ENCODE assay signal across 1 cellular context in the genomic region with DNA sequence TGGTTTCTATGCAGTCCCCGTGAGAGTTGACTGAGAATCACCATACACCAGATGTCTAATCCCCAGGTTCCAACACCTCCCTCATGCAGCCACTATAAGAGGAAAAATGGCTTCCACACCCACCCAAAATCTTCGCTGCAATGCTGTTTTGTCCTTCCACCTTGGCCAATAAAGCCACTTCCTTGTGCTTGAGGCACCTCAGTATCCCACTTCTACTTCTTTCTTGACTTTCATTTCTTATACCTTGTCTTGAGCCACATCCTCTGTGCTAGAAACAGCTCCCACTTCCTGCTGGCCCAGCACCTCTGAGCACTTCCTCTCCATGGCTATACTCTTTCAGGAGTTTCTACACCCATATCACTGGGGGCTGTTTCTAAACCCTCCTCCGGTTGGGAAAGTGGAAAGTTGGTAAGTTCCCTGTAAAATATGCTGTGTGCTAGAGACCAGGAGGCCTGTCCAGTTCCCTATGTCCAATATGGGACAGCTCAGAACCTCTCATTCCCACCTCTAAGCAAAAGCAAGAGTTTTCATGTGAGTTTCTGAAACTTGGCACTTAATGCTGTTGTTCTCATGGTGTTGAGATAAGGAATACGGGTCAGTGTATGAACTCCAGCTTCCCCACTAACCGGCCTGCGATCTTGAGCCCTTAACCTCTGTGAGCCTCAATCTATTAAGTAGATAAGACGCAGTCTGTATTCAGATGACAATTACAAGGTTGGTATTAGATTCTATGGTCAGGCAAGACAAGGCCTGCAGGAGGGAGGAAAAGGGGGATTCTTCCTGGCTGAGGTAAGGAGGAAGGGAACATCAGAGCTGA.
TF ChIP-seq lines count a peak whose summit lies in the region.

No MANE protein-coding gene starts in this region.

TF ChIP-seq in GM12878, 131 proteins besides CTCF, POLR2A, EP300 and RAD21 (continued from another document and continues in another):
- TF ChIP-seq, protein P1, sequence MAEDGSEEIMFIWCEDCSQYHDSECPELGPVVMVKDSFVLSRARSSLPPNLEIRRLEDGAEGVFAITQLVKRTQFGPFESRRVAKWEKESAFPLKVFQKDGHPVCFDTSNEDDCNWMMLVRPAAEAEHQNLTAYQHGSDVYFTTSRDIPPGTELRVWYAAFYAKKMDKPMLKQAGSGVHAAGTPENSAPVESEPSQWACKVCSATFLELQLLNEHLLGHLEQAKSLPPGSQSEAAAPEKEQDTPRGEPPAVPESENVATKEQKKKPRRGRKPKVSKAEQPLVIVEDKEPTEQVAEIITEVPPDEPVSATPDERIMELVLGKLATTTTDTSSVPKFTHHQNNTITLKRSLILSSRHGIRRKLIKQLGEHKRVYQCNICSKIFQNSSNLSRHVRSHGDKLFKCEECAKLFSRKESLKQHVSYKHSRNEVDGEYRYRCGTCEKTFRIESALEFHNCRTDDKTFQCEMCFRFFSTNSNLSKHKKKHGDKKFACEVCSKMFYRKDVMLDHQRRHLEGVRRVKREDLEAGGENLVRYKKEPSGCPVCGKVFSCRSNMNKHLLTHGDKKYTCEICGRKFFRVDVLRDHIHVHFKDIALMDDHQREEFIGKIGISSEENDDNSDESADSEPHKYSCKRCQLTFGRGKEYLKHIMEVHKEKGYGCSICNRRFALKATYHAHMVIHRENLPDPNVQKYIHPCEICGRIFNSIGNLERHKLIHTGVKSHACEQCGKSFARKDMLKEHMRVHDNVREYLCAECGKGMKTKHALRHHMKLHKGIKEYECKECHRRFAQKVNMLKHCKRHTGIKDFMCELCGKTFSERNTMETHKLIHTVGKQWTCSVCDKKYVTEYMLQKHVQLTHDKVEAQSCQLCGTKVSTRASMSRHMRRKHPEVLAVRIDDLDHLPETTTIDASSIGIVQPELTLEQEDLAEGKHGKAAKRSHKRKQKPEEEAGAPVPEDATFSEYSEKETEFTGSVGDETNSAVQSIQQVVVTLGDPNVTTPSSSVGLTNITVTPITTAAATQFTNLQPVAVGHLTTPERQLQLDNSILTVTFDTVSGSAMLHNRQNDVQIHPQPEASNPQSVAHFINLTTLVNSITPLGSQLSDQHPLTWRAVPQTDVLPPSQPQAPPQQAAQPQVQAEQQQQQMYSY (CRISPR knock-in tag; IDR thresholded peaks at IDR 0.05), result no peak
- TF ChIP-seq, protein P2, sequence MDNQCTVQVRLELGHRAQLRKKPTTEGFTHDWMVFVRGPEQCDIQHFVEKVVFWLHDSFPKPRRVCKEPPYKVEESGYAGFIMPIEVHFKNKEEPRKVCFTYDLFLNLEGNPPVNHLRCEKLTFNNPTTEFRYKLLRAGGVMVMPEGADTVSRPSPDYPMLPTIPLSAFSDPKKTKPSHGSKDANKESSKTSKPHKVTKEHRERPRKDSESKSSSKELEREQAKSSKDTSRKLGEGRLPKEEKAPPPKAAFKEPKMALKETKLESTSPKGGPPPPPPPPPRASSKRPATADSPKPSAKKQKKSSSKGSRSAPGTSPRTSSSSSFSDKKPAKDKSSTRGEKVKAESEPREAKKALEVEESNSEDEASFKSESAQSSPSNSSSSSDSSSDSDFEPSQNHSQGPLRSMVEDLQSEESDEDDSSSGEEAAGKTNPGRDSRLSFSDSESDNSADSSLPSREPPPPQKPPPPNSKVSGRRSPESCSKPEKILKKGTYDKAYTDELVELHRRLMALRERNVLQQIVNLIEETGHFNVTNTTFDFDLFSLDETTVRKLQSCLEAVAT (IDR thresholded peaks at IDR 0.05), result 0 out of 2 replicates have a peak, but pooled peaks have one; percentile 26
- no peak for TF ChIP-seq RFX5 (IDR thresholded peaks at IDR 0.05; ENCODE audit: low read depth, low read length)
- TF ChIP-seq WRNIP1 (IDR thresholded peaks at IDR 0.05; ENCODE audit: borderline replicate concordance, low read depth, low read length), result no peak
- no peak for TF ChIP-seq E2F8 (IDR thresholded peaks at IDR 0.05; ENCODE audit: low read depth, partially characterized antibody)
- TF ChIP-seq CREM (IDR thresholded peaks at IDR 0.05; ENCODE audit: low read depth), result no peak
- TF ChIP-seq BHLHE40 (IDR thresholded peaks at IDR 0.05; ENCODE audit: borderline replicate concordance in 1 of 2, low read depth in 2 of 2, low read length in 1 of 2), result no peak
- TF ChIP-seq, protein P3, sequence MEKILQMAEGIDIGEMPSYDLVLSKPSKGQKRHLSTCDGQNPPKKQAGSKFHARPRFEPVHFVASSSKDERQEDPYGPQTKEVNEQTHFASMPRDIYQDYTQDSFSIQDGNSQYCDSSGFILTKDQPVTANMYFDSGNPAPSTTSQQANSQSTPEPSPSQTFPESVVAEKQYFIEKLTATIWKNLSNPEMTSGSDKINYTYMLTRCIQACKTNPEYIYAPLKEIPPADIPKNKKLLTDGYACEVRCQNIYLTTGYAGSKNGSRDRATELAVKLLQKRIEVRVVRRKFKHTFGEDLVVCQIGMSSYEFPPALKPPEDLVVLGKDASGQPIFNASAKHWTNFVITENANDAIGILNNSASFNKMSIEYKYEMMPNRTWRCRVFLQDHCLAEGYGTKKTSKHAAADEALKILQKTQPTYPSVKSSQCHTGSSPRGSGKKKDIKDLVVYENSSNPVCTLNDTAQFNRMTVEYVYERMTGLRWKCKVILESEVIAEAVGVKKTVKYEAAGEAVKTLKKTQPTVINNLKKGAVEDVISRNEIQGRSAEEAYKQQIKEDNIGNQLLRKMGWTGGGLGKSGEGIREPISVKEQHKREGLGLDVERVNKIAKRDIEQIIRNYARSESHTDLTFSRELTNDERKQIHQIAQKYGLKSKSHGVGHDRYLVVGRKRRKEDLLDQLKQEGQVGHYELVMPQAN (conservative IDR thresholded peaks at IDR 0.05), result no peak
- TF ChIP-seq NR2C2 (IDR thresholded peaks at IDR 0.05; ENCODE audit: borderline replicate concordance, control insufficient read depth, insufficient read length, low read depth), result no peak
- TF ChIP-seq ETV6 (conservative IDR thresholded peaks at IDR 0.05 in 1 of 2, IDR thresholded peaks at IDR 0.05 in 1 of 2; ENCODE audit: borderline replicate concordance in 1 of 2, low read depth in 1 of 2), result peak in 1 of 2 experiments; percentile 70; a peak in 2 of 4 replicates
- TF ChIP-seq RUNX3 (IDR thresholded peaks at IDR 0.05; ENCODE audit: low read length), result peak; percentile 64
- TF ChIP-seq, protein P4, sequence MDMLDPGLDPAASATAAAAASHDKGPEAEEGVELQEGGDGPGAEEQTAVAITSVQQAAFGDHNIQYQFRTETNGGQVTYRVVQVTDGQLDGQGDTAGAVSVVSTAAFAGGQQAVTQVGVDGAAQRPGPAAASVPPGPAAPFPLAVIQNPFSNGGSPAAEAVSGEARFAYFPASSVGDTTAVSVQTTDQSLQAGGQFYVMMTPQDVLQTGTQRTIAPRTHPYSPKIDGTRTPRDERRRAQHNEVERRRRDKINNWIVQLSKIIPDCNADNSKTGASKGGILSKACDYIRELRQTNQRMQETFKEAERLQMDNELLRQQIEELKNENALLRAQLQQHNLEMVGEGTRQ (IDR thresholded peaks at IDR 0.05; ENCODE audit: borderline replicate concordance, low read depth, low read length), result no peak
- no peak for TF ChIP-seq BCL11A (IDR thresholded peaks at IDR 0.05; ENCODE audit: low read depth, low read length)
- no peak for TF ChIP-seq BCLAF1 (IDR thresholded peaks at IDR 0.05)
- no peak for TF ChIP-seq TBL1XR1 (IDR thresholded peaks at IDR 0.05; ENCODE audit: low read depth, low read length)
- 0 out of 2 replicates have a peak, but pooled peaks have one; percentile 12 for TF ChIP-seq PAX5 (IDR thresholded peaks at IDR 0.05; ENCODE audit: borderline replicate concordance, low read depth, low read length)
- TF ChIP-seq, protein P5, sequence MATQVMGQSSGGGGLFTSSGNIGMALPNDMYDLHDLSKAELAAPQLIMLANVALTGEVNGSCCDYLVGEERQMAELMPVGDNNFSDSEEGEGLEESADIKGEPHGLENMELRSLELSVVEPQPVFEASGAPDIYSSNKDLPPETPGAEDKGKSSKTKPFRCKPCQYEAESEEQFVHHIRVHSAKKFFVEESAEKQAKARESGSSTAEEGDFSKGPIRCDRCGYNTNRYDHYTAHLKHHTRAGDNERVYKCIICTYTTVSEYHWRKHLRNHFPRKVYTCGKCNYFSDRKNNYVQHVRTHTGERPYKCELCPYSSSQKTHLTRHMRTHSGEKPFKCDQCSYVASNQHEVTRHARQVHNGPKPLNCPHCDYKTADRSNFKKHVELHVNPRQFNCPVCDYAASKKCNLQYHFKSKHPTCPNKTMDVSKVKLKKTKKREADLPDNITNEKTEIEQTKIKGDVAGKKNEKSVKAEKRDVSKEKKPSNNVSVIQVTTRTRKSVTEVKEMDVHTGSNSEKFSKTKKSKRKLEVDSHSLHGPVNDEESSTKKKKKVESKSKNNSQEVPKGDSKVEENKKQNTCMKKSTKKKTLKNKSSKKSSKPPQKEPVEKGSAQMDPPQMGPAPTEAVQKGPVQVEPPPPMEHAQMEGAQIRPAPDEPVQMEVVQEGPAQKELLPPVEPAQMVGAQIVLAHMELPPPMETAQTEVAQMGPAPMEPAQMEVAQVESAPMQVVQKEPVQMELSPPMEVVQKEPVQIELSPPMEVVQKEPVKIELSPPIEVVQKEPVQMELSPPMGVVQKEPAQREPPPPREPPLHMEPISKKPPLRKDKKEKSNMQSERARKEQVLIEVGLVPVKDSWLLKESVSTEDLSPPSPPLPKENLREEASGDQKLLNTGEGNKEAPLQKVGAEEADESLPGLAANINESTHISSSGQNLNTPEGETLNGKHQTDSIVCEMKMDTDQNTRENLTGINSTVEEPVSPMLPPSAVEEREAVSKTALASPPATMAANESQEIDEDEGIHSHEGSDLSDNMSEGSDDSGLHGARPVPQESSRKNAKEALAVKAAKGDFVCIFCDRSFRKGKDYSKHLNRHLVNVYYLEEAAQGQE (IDR thresholded peaks at IDR 0.05; ENCODE audit: low read depth, low read length), result no peak
- no peak for TF ChIP-seq SMAD1 (IDR thresholded peaks at IDR 0.05; ENCODE audit: low read depth, partially characterized antibody)
- TF ChIP-seq PAX8 (IDR thresholded peaks at IDR 0.05), result no peak
- TF ChIP-seq ZNF622 (IDR thresholded peaks at IDR 0.05), result no peak
- TF ChIP-seq PML (IDR thresholded peaks at IDR 0.05; ENCODE audit: low read length), result no peak
- peak; percentile 74 for TF ChIP-seq EED (IDR thresholded peaks at IDR 0.05; ENCODE audit: low read depth)
- no peak for TF ChIP-seq KLF5 (IDR thresholded peaks at IDR 0.05; ENCODE audit: partially characterized antibody)
- TF ChIP-seq CEBPB (IDR thresholded peaks at IDR 0.05; ENCODE audit: borderline replicate concordance in 1 of 2, low read depth in 2 of 2, low read length in 2 of 2), result no peak
- no peak for TF ChIP-seq SIX5 (IDR thresholded peaks at IDR 0.05; ENCODE audit: low read depth, low read length, severe bottlenecking)
- TF ChIP-seq MXI1 (IDR thresholded peaks at IDR 0.05; ENCODE audit: low read depth, low read length), result no peak
- peak; percentile 90 for TF ChIP-seq SPI1 (IDR thresholded peaks at IDR 0.05; ENCODE audit: borderline replicate concordance, insufficient read depth, low read depth, low read length)
- TF ChIP-seq IKZF1 (conservative IDR thresholded peaks at IDR 0.05), result peak; percentile 90
- no peak for TF ChIP-seq TARDBP (IDR thresholded peaks at IDR 0.05; ENCODE audit: borderline replicate concordance)
- TF ChIP-seq, protein P6, sequence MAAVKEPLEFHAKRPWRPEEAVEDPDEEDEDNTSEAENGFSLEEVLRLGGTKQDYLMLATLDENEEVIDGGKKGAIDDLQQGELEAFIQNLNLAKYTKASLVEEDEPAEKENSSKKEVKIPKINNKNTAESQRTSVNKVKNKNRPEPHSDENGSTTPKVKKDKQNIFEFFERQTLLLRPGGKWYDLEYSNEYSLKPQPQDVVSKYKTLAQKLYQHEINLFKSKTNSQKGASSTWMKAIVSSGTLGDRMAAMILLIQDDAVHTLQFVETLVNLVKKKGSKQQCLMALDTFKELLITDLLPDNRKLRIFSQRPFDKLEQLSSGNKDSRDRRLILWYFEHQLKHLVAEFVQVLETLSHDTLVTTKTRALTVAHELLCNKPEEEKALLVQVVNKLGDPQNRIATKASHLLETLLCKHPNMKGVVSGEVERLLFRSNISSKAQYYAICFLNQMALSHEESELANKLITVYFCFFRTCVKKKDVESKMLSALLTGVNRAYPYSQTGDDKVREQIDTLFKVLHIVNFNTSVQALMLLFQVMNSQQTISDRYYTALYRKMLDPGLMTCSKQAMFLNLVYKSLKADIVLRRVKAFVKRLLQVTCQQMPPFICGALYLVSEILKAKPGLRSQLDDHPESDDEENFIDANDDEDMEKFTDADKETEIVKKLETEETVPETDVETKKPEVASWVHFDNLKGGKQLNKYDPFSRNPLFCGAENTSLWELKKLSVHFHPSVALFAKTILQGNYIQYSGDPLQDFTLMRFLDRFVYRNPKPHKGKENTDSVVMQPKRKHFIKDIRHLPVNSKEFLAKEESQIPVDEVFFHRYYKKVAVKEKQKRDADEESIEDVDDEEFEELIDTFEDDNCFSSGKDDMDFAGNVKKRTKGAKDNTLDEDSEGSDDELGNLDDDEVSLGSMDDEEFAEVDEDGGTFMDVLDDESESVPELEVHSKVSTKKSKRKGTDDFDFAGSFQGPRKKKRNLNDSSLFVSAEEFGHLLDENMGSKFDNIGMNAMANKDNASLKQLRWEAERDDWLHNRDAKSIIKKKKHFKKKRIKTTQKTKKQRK (IDR thresholded peaks at IDR 0.05; ENCODE audit: low read depth, low read length), result no peak
